Comparison of ENCODE assay signal across 1 cellular context in the genomic region with DNA sequence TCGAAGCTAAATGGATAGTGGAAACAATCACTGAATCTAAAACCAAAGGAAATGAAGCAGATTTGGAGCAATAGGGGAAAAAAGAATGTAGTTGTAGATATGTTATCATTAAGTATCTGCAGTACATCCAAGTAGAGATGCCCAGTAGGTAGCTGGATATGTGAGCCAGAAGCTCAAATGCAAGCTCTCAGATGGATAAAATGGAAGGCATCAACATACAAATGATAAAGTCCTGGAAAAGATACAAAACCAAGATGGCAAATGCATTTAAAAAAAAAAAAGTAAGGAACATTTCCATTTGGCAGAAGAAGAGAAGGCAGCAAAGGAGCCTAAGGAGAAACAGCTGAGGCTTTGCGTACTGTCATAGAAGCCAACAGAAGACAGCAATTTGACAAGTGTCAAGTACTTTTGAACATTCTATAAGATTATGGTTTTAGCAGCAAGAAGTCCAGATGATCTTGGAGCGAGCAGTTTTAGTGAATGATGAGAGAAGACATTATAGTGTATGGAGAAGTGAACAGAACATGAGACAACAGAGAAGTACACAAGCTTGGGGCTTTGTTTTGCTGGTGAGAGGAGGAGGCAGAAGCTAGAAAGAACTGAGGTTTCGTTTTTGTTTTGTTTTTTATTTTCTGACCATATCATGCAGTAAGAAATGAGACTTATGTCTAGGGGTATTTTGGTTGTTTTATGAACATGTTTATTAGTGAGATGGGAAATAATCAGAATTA.
TF ChIP-seq lines count a peak whose summit lies in the region.

No MANE protein-coding gene starts in this region.

TF ChIP-seq in IMR-90, 13 proteins besides CTCF, POLR2A, EP300 and RAD21:
- no peak for TF ChIP-seq CHD1 (IDR thresholded peaks at IDR 0.05; ENCODE audit: low read depth, low read length)
- TF ChIP-seq SMC3 (IDR thresholded peaks at IDR 0.05; ENCODE audit: low read depth, low read length), result no peak
- no peak for TF ChIP-seq MAZ (IDR thresholded peaks at IDR 0.05; ENCODE audit: borderline replicate concordance, low read depth, low read length)
- TF ChIP-seq MXI1 (IDR thresholded peaks at IDR 0.05; ENCODE audit: borderline replicate concordance, low read depth, low read length), result no peak
- TF ChIP-seq NFE2L2 (IDR thresholded peaks at IDR 0.05; ENCODE audit: low read depth, low read length), result no peak
- TF ChIP-seq, protein P1, sequence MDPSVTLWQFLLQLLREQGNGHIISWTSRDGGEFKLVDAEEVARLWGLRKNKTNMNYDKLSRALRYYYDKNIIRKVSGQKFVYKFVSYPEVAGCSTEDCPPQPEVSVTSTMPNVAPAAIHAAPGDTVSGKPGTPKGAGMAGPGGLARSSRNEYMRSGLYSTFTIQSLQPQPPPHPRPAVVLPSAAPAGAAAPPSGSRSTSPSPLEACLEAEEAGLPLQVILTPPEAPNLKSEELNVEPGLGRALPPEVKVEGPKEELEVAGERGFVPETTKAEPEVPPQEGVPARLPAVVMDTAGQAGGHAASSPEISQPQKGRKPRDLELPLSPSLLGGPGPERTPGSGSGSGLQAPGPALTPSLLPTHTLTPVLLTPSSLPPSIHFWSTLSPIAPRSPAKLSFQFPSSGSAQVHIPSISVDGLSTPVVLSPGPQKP (IDR thresholded peaks at IDR 0.05; ENCODE audit: borderline replicate concordance, low read depth, low read length), result no peak
- no peak for TF ChIP-seq MAFK (IDR thresholded peaks at IDR 0.05; ENCODE audit: low read depth, low read length)
- TF ChIP-seq BHLHE40 (IDR thresholded peaks at IDR 0.05; ENCODE audit: low read depth, low read length), result no peak
- no peak for TF ChIP-seq FOS (IDR thresholded peaks at IDR 0.05; ENCODE audit: low read depth, low read length)
TF ChIP-seq in IMR-90: peak in this region for 0.
